8 cellular contexts compared by ENCODE assay signal in genomic region chr2:111054791-111055627, GRCh38.
DNase-seq lines count a peak whose midpoint lies in the region; ATAC-seq and TF ChIP-seq lines count a peak whose summit lies in the region.

No MANE protein-coding gene starts in this region.

- H3K4me1 ChIP-seq in tibial artery = no peaks in the 10 kb centered on the region
- H3K4me1 ChIP-seq in smooth muscle cell (ENCODE audit: low read depth) = peaks cover 16% of the 10 kb centered on the region

- intact Hi-C loops in tibial artery (cut with DNase I; ENCODE audit: low total_unique reads) = no loop called here

- H3K27me3 ChIP-seq in tibial artery (peaks cover 0 to 8% of the 10 kb centered on the region in 2 donors), smooth muscle cell (ENCODE audit: low read depth) (peaks cover 26% of the 10 kb centered on the region)

- H3F3A ChIP-seq in smooth muscle cell (ENCODE audit: low read depth) = no peaks in the 10 kb centered on the region

- H3K36me3 Mint-ChIP-seq in immature natural killer cell = no peaks in the 10 kb centered on the region

- no peak overlapping the region for H2AFZ ChIP-seq in smooth muscle cell (ENCODE audit: low read depth)

- no peaks in the 10 kb centered on the region for H4K20me1 ChIP-seq in smooth muscle cell (ENCODE audit: low read depth)

- peak overlapping the region in 1 of 6 donors; percentile 11 for H3K27ac Mint-ChIP-seq in immature natural killer cell

- H3K36me3 ChIP-seq in tibial artery (no peaks in the 10 kb centered on the region), smooth muscle cell (ENCODE audit: low read depth) (no peaks in the 10 kb centered on the region)

- H3K9me3 Mint-ChIP-seq in immature natural killer cell = peaks cover 0 to 6% (median 0%) of the 10 kb centered on the region in 6 donors

- H3K9me3 ChIP-seq in tibial artery = peaks cover 0 to 2% (median 2%) of the 10 kb centered on the region in 3 donors
- H3K9me3 ChIP-seq in smooth muscle cell (replicated peaks; ENCODE audit: low read depth) = no peaks in the 10 kb centered on the region

- H3K4me3 ChIP-seq in tibial artery (no peak overlapping the region), smooth muscle cell (no peak overlapping the region)

- H3K27ac ChIP-seq in tibial artery = no peak overlapping the region
- H3K27ac ChIP-seq in smooth muscle cell (ENCODE audit: low read depth) = no peak overlapping the region

- H3K4me3 Mint-ChIP-seq in immature natural killer cell = peak overlapping the region in 1 of 5 donors; percentile 23

- H3K9ac ChIP-seq in smooth muscle cell (ENCODE audit: low read depth) = no peak overlapping the region

- H3K4me2 ChIP-seq in smooth muscle cell = no peak overlapping the region

- H3K79me2 ChIP-seq in smooth muscle cell (ENCODE audit: low read depth) = no peaks in the 10 kb centered on the region

- DNase-seq in DMS79 (lab: John Stamatoyannopoulos, UW) (peak; percentile 87), immature natural killer cell (peak; percentile 11 to 39 (median 24)), NCI-H187 treated with DMSO at 0.1 percent for 48 hours (lab: John Stamatoyannopoulos, UW) (no peak), tibial artery (no peak), smooth muscle cell (lab: John Stamatoyannopoulos, UW; ENCODE audit: unreplicated experiment) (no peak), NCI-H774 (lab: John Stamatoyannopoulos, UW) (no peak)

- ATAC-seq in GM19351 (IDR thresholded peaks at IDR 0.05; ENCODE audit: unreplicated experiment) (peak; percentile 73), HG03378 (IDR thresholded peaks at IDR 0.05; ENCODE audit: unreplicated experiment) (peak; percentile 71)

- peaks cover 0 to 8% (median 2%) of the 10 kb centered on the region in 3 donors for H3K27me3 Mint-ChIP-seq in immature natural killer cell (ENCODE audit: low read depth in 3 of 3)

- 90% methylated on average over 8 of the region's 8 CpGs for WGBS in smooth muscle cell (ENCODE audit: low lambda C conversion rate)

- TF ChIP-seq CTCF in tibial artery (IDR thresholded peaks at IDR 0.05) (no peak), smooth muscle cell (IDR thresholded peaks at IDR 0.05; ENCODE audit: borderline replicate concordance, insufficient read depth, poor library complexity, severe bottlenecking) (no peak)

- peaks cover 29 to 34% of the 10 kb centered on the region in 2 donors for H3K4me1 Mint-ChIP-seq in immature natural killer cell

Comparison
In these comparisons a context has a peak if more than half of its experiments do, and no peak if none do; other contexts are left out.
1. DNase-seq: peak in DMS79 (single experiment) and immature natural killer cell (3 of 3); none in NCI-H187 treated with DMSO at 0.1 percent for 48 hours (single experiment), tibial artery (0 of 2), smooth muscle cell (single experiment) and NCI-H774 (single experiment).